8 cellular contexts compared by ENCODE assay signal in the genomic region with DNA sequence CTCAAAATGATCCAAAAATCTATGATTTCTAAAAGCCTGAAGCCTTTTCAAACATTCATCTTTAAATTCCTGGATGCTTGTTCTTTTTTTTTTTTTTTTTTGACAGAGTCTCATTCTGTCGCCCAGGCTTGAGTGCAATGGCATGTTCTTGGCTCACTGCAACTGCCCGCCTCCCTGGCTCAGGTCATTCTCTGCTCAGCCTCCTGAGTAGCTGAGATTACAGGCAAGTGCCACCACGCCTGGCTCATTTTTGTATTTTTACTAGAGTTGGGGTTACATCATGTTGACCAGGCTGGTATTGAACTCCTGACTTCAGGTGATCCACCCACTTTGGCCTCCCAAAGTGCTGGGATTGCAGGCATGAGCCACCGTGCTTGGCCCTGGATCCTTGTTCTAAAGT.
"Had no signal": no experiment of that assay in that cellular context is flagged by ENCODE, and none has a peak within 500 bp of the region (broad histone marks: within the 10 kb centered on the region; RNA-seq: fewer than 3 reads in every experiment).

No MANE protein-coding gene starts in this region.

- H3K36me3 ChIP-seq: HAP-1 had no signal

- H3K9ac ChIP-seq: GM23248 had no signal

- H3K9me3 ChIP-seq: HAP-1 had no signal

- H3K27ac ChIP-seq: GM23248, HL-60 had no signal

- H3K4me3 ChIP-seq: GM23248, HAP-1 had no signal

- DNase-seq: GM23248, GOT3, H7, HFFc6 had no signal

- FAIRE-seq: HepG2 had no signal

- ATAC-seq: HCT116, HepG2 had no signal
